8 cellular contexts compared by ENCODE assay signal in genomic region chr1:32334274-32334861, GRCh38. TPM values are rescaled to one million over a fixed set of nuclear protein-coding genes. Genes with fewer than 3 reads are reported as not detected.
DNase-seq lines count a peak whose midpoint lies in the region; ATAC-seq and TF ChIP-seq lines count a peak whose summit lies in the region.

No MANE protein-coding gene starts in this region.

- no peak for TF ChIP-seq EP300 in transverse colon (IDR thresholded peaks at IDR 0.05; ENCODE audit: low read depth)

- peaks cover 0 to 15% (median 5%) of the 10 kb centered on the region in 4 donors for H3K36me3 ChIP-seq in transverse colon

- peaks cover 23% of the 10 kb centered on the region for H3K27me3 Mint-ChIP-seq in activated naive CD4-positive, alpha-beta T cell treated with anti-CD3 and anti-CD28 coated beads, Interleukin-2, amount 10 ng/mL, durations not matched to agents 7 days and 5 days
- H3K27me3 Mint-ChIP-seq in activated CD8-positive, alpha-beta T cell treated with anti-CD3 and anti-CD28 coated beads, Interleukin-2, amount 10 ng/mL, durations not matched to agents 7 days and 5 days (ENCODE audit: low read depth) = peaks cover 3% of the 10 kb centered on the region

- no peak for ATAC-seq in activated CD8-positive, alpha-beta T cell treated with anti-CD3 and anti-CD28 coated beads, Interleukin-2, amount 10 ng/mL, durations not matched to agents 7 days and 5 days

- peak overlapping the region in 3 of 4 donors; percentile 87 to 90 (median 89) for H3K4me3 ChIP-seq in transverse colon

- WGBS in transverse colon (ENCODE audit: low coverage in 1 of 2), 2 donors = 46% methylated on average over 9 of the region's 9 CpGs; no CpG with 5 or more reads in 1 of the 2 donors

- peak overlapping the region; percentile 89 for H3K4me3 Mint-ChIP-seq in activated naive CD4-positive, alpha-beta T cell treated with anti-CD3 and anti-CD28 coated beads, Interleukin-2, amount 10 ng/mL, durations not matched to agents 7 days and 5 days
- peak overlapping the region; percentile 81 for H3K4me3 Mint-ChIP-seq in activated CD8-positive, alpha-beta T cell treated with anti-CD3 and anti-CD28 coated beads, Interleukin-2, amount 10 ng/mL, durations not matched to agents 7 days and 5 days

- POLR2A ChIA-PET in activated CD8-positive, alpha-beta T cell treated with anti-CD3 and anti-CD28 coated beads, Interleukin-2, amount 10 ng/mL, durations not matched to agents 7 days and 5 days (lab: Charles Lee) = interaction anchor here (0.6 to 1.0 kb wide), 2 partner anchors 42 to 82 kb away, joined by 3 to 4 read pairs; no protein-coding TSS in a partner anchor

- H3K27ac ChIP-seq in layer of hippocampus (ENCODE audit: low read depth, low read length) (peak overlapping the region; percentile 98), transverse colon (peak overlapping the region; percentile 84 to 91 (median 86))

- in situ Hi-C loops in transverse colon (cut with MboI; ENCODE audit: low pct_ligation_motif_present in 1 of 4, low pct_unique_long_range_greater_than_20kb in 1 of 4, low sequenced_read_pairs in 3 of 4) = no loop called here

- peaks cover 43% of the 10 kb centered on the region for H3K36me3 Mint-ChIP-seq in activated naive CD4-positive, alpha-beta T cell treated with anti-CD3 and anti-CD28 coated beads, Interleukin-2, amount 10 ng/mL, durations not matched to agents 7 days and 5 days
- H3K36me3 Mint-ChIP-seq in activated CD8-positive, alpha-beta T cell treated with anti-CD3 and anti-CD28 coated beads, Interleukin-2, amount 10 ng/mL, durations not matched to agents 7 days and 5 days (ENCODE audit: low read depth) = peaks cover 42% of the 10 kb centered on the region

- no peak for TF ChIP-seq POLR2A in transverse colon (IDR thresholded peaks at IDR 0.05)

- H3K27me3 ChIP-seq in layer of hippocampus (ENCODE audit: control insufficient read depth, insufficient read depth, low read length) = no peaks in the 10 kb centered on the region
- no peaks in the 10 kb centered on the region for H3K27me3 ChIP-seq in transverse colon

- no peaks in the 10 kb centered on the region for H3K9me3 Mint-ChIP-seq in activated naive CD4-positive, alpha-beta T cell treated with anti-CD3 and anti-CD28 coated beads, Interleukin-2, amount 10 ng/mL, durations not matched to agents 7 days and 5 days
- H3K9me3 Mint-ChIP-seq in activated CD8-positive, alpha-beta T cell treated with anti-CD3 and anti-CD28 coated beads, Interleukin-2, amount 10 ng/mL, durations not matched to agents 7 days and 5 days (ENCODE audit: insufficient read depth) = no peaks in the 10 kb centered on the region

- no peak for TF ChIP-seq CTCF in transverse colon (IDR thresholded peaks at IDR 0.05)

- peak overlapping the region; percentile 76 for H3K27ac Mint-ChIP-seq in activated naive CD4-positive, alpha-beta T cell treated with anti-CD3 and anti-CD28 coated beads, Interleukin-2, amount 10 ng/mL, durations not matched to agents 7 days and 5 days
- H3K27ac Mint-ChIP-seq in activated CD8-positive, alpha-beta T cell treated with anti-CD3 and anti-CD28 coated beads, Interleukin-2, amount 10 ng/mL, durations not matched to agents 7 days and 5 days = peak overlapping the region; percentile 53

- CTCF ChIA-PET in activated naive CD4-positive, alpha-beta T cell treated with anti-CD3 and anti-CD28 coated beads, Interleukin-2, amount 10 ng/mL, durations not matched to agents 7 days and 5 days (lab: Charles Lee) = interaction anchor here (1.0 to 1.5 kb wide), 2 partner anchors 25 to 51 kb away, joined by 3 to 4 read pairs; no protein-coding TSS in a partner anchor
- CTCF ChIA-PET in activated CD8-positive, alpha-beta T cell treated with anti-CD3 and anti-CD28 coated beads, Interleukin-2, amount 10 ng/mL, durations not matched to agents 7 days and 5 days (lab: Charles Lee) = interaction anchor here (0.7 to 1.0 kb wide), 2 partner anchors 38 to 119 kb away, joined by 3 to 4 read pairs; no protein-coding TSS in a partner anchor

- H3K4me1 Mint-ChIP-seq in activated naive CD4-positive, alpha-beta T cell treated with anti-CD3 and anti-CD28 coated beads, Interleukin-2, amount 10 ng/mL, durations not matched to agents 7 days and 5 days = peaks cover 44% of the 10 kb centered on the region
- peaks cover 39% of the 10 kb centered on the region for H3K4me1 Mint-ChIP-seq in activated CD8-positive, alpha-beta T cell treated with anti-CD3 and anti-CD28 coated beads, Interleukin-2, amount 10 ng/mL, durations not matched to agents 7 days and 5 days (ENCODE audit: low read depth)

- intact Hi-C loops in transverse colon (cut with DNase I; ENCODE audit: low total_unique reads) = no loop called here

- H3K4me1 ChIP-seq in transverse colon = peaks cover 16 to 61% (median 43%) of the 10 kb centered on the region in 4 donors

- no peaks in the 10 kb centered on the region for H3K9me3 ChIP-seq in transverse colon

- peak; percentile 25 for DNase-seq in activated naive CD4-positive, alpha-beta T cell treated with anti-CD3 and anti-CD28 coated beads, Interleukin-2, amount 10 ng/mL, durations not matched to agents 7 days and 5 days
- DNase-seq in activated naive CD4-positive, alpha-beta T cell treated with anti-CD3 and anti-CD28 coated beads, Interleukin-2, amount 50 U/mL, for 16 hours = no peak
- no peak for DNase-seq in activated CD8-positive, alpha-beta T cell treated with anti-CD3 and anti-CD28 coated beads, Interleukin-2, amount 10 ng/mL, durations not matched to agents 7 days and 5 days
- DNase-seq in transverse colon (peak; percentile 15), NCI-H2171 treated with DMSO at 0.1 percent for 48 hours (lab: John Stamatoyannopoulos, UW) (no peak), NCI-H2029 treated with DMSO at 0.1 percent for 48 hours (lab: John Stamatoyannopoulos, UW) (no peak), SW 1271 (lab: John Stamatoyannopoulos, UW) (no peak)

RNA-seq across cellular contexts. Expression of gene MARCKSL1, which starts 1.7 kb away (rescaled TPM):
- 10 to 100 TPM; 23.1 to 26.1 TPM for total RNA-seq in activated CD8-positive, alpha-beta T cell treated with anti-CD3 and anti-CD28 coated beads, Interleukin-2, amount 10 ng/mL, durations not matched to agents 7 days and 5 days
- 10 to 100 TPM; 40.0 to 62.8 (median 53.0) TPM for total RNA-seq in transverse colon

RNA-seq across cellular contexts. Expression of gene FAM229A, which starts 27.9 kb away (rescaled TPM):
- 1 to 10 TPM; 2.6 to 3.2 TPM for total RNA-seq in activated CD8-positive, alpha-beta T cell treated with anti-CD3 and anti-CD28 coated beads, Interleukin-2, amount 10 ng/mL, durations not matched to agents 7 days and 5 days
- total RNA-seq in transverse colon = 10 to 100 TPM; 12.1 to 59.1 (median 21.1) TPM

RNA-seq across cellular contexts. Expression of gene TSSK3, which starts 28.0 kb away (rescaled TPM):
- under 1 TPM in 1 of 2 experiments, not detected in 1; 0.21 TPM for total RNA-seq in activated CD8-positive, alpha-beta T cell treated with anti-CD3 and anti-CD28 coated beads, Interleukin-2, amount 10 ng/mL, durations not matched to agents 7 days and 5 days
- total RNA-seq in transverse colon = 1 to 10 TPM in 2 of 4 donors, not detected in 2; 1.3 to 1.4 TPM

RNA-seq across cellular contexts. Expression of gene HDAC1, which starts 42.5 kb away (rescaled TPM):
- 100 to 1,000 TPM; 219 to 227 TPM for total RNA-seq in activated CD8-positive, alpha-beta T cell treated with anti-CD3 and anti-CD28 coated beads, Interleukin-2, amount 10 ng/mL, durations not matched to agents 7 days and 5 days
- 100 to 1,000 TPM in 3 of 4 donors, 10 to 100 TPM in 1; 85.2 to 218 (median 174) TPM for total RNA-seq in transverse colon

RNA-seq across cellular contexts. Expression of gene BSDC1, which starts 59.9 kb away (rescaled TPM):
- total RNA-seq in activated CD8-positive, alpha-beta T cell treated with anti-CD3 and anti-CD28 coated beads, Interleukin-2, amount 10 ng/mL, durations not matched to agents 7 days and 5 days = 10 to 100 TPM; 37.3 to 38.5 TPM
- total RNA-seq in transverse colon = 100 to 1,000 TPM in 3 of 4 donors, 10 to 100 TPM in 1; 94.8 to 140 (median 117) TPM

Comparison
In these comparisons a context has a peak if more than half of its experiments do, and no peak if none do; other contexts are left out.
1. DNase-seq: peak in activated naive CD4-positive, alpha-beta T cell treated with anti-CD3 and anti-CD28 coated beads, Interleukin-2, amount 10 ng/mL, durations not matched to agents 7 days and 5 days (single experiment) and transverse colon (single experiment); none in activated naive CD4-positive, alpha-beta T cell treated with anti-CD3 and anti-CD28 coated beads, Interleukin-2, amount 50 U/mL, for 16 hours (single experiment), activated CD8-positive, alpha-beta T cell treated with anti-CD3 and anti-CD28 coated beads, Interleukin-2, amount 10 ng/mL, durations not matched to agents 7 days and 5 days (single experiment), NCI-H2171 treated with DMSO at 0.1 percent for 48 hours (single experiment), NCI-H2029 treated with DMSO at 0.1 percent for 48 hours (single experiment) and SW 1271 (0 of 2).